ENCODE assay signal across 25 cellular contexts in the genomic region with DNA sequence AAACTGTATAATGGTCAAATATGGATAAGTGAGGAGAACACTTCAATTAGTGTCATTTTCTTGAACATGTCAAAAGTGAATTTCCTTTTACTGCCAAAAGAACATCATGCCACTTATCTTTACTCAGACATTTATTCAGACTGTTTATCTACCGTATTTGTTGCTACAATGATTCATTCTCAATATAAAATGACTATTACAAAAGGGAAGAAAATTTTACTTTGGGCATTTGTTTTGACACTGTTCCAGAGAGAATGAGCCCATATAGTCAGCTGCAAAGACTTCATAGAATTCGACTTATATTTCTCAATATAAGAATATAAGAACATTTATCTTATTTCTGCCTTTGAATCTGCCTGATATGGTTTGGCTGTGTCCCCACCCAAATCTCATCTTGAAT.
DNase-seq lines count a peak whose midpoint lies in the region; ATAC-seq lines count a peak whose summit lies in the region.
"Had no signal": no experiment of that assay in that cellular context is flagged by ENCODE, and none has a peak within 500 bp of the region (broad histone marks: within the 10 kb centered on the region; RNA-seq: fewer than 3 reads in every experiment).

No MANE protein-coding gene starts in this region.

- peak; percentile 36 for DNase-seq in DMS53 (lab: John Stamatoyannopoulos, UW)
- no peak for DNase-seq in DMS53 treated with DMSO at 0.1 percent for 48 hours (lab: John Stamatoyannopoulos, UW; ENCODE audit: unreplicated experiment)
- peak; percentile 17 for DNase-seq in M059J (ENCODE audit: low read depth)
- DNase-seq in astrocyte of the hippocampus (ENCODE audit: low read depth, low spot score): peak; percentile 5
- DNase-seq in non-pigmented ciliary epithelial cell (ENCODE audit: low read depth): peak; percentile 4
- no peak for DNase-seq in NCI-H345 treated with DMSO at 0.1 percent for 48 hours (lab: John Stamatoyannopoulos, UW; ENCODE audit: unreplicated experiment)
- no peak for DNase-seq in NCI-H146 treated with DMSO at 0.1 percent for 48 hours (lab: John Stamatoyannopoulos, UW; ENCODE audit: unreplicated experiment)
- DNase-seq: Calu3, GDM1, Kasumi-1, MG63, NCI-H1105 treated with DMSO at 0.1 percent for 48 hours, NCI-H146, NCI-H2029 treated with DMSO at 0.1 percent for 48 hours, NCI-H524, NCI-H748 treated with DMSO at 0.1 percent for 48 hours, PC-9, SJCRH30 had no signal

- ATAC-seq in HG02884 (IDR thresholded peaks at IDR 0.05; ENCODE audit: unreplicated experiment): no peak
- ATAC-seq: GM12878, HCT116, HepG2, K562, Right ventricle myocardium inferior, SK-N-SH treated with all-trans-retinoic acid at 6 μM for 48 hours had no signal

Comparison
In these comparisons a context has a peak if more than half of its experiments do, and no peak if none do; other contexts are left out.
1. DNase-seq: peak in DMS53 (single experiment), M059J (single experiment), astrocyte of the hippocampus (single experiment) and non-pigmented ciliary epithelial cell (single experiment); none in DMS53 treated with DMSO at 0.1 percent for 48 hours (single experiment), NCI-H345 treated with DMSO at 0.1 percent for 48 hours (single experiment) and NCI-H146 treated with DMSO at 0.1 percent for 48 hours (single experiment).